ENCODE assay signal across 15 cellular contexts in genomic region chr5:141510160-141510559, GRCh38. TPM values are rescaled to one million over a fixed set of nuclear protein-coding genes. Genes with fewer than 3 reads are reported as not detected.
DNase-seq lines count a peak whose midpoint lies in the region; ATAC-seq and TF ChIP-seq lines count a peak whose summit lies in the region.
"Had no signal": no experiment of that assay in that cellular context is flagged by ENCODE, and none has a peak within 500 bp of the region (broad histone marks: within the 10 kb centered on the region; RNA-seq: fewer than 3 reads in every experiment).

No MANE protein-coding gene starts in this region.

- BruUV-seq in OCI-LY7 (replicated peaks; lab: Mats Ljungman, UMichigan): no TSS peak

- H3K9me3 ChIP-seq in BLaER1: no peaks in the 10 kb centered on the region
- H3K9me3 ChIP-seq in OCI-LY7 (ENCODE audit: low read length): no peaks in the 10 kb centered on the region
- H3K9me3 ChIP-seq in sigmoid colon: no peaks in the 10 kb centered on the region

- H3K27me3 ChIP-seq in BLaER1 (no peaks in the 10 kb centered on the region), dorsolateral prefrontal cortex (peaks cover 0 to 15% (median 0%) of the 10 kb centered on the region in 45 donors), sigmoid colon (no peaks in the 10 kb centered on the region)

- H3K4me1 ChIP-seq in BLaER1 (peaks cover 95% of the 10 kb centered on the region), OCI-LY7 (ENCODE audit: insufficient read depth, low read length, poor library complexity, severe bottlenecking) (peaks cover 100% of the 10 kb centered on the region), sigmoid colon (peaks cover 0 to 66% (median 56%) of the 10 kb centered on the region in 4 donors)

- peaks cover 15% of the 10 kb centered on the region; the same call in 1 of the 2 replicates for H3K79me2 ChIP-seq in OCI-LY7 (ENCODE audit: insufficient read depth, low read depth, low read length)

- H2AFZ ChIP-seq in OCI-LY7 (ENCODE audit: low read length): no peak overlapping the region

- H3K36me3 ChIP-seq in BLaER1: peaks cover 15% of the 10 kb centered on the region; the same call in 1 of the 2 replicates
- peaks cover 51% of the 10 kb centered on the region for H3K36me3 ChIP-seq in OCI-LY7 (ENCODE audit: insufficient read depth, low read length)
- peaks cover 0 to 32% (median 13%) of the 10 kb centered on the region in 4 donors for H3K36me3 ChIP-seq in sigmoid colon

- WGBS in sigmoid colon, 2 donors: 91 to 95% methylated on average over 9 of the region's 9 CpGs

- TF ChIP-seq CTCF in OCI-LY7 (conservative IDR thresholded peaks at IDR 0.05; ENCODE audit: low read length) (no peak), dorsolateral prefrontal cortex (IDR thresholded peaks at IDR 0.05 in 54 of 56, conservative IDR thresholded peaks at IDR 0.05 in 2 of 56; ENCODE audit: low read depth in 1 of 56, partially characterized antibody in 56 of 56) (no peak), sigmoid colon (IDR thresholded peaks at IDR 0.05) (no peak)

- POLR2A ChIA-PET in OCI-LY7 (lab: Charles Lee): interaction anchor here (0.8 to 17.7 kb wide), 8 partner anchors 16 to 1894 kb away, joined by 3 to 328 read pairs (median 3); partner anchors contain the start of genes PCDHGA12, PCDHGC3, PCDHGC4 and TAF7

- no peaks in the 10 kb centered on the region for H3K9me2 ChIP-seq in OCI-LY7 (ENCODE audit: insufficient read depth, low read length)

- H3K27ac ChIP-seq in BLaER1 (peak overlapping the region; percentile 99), OCI-LY7 (ENCODE audit: low read depth, low read length, poor library complexity, severe bottlenecking) (peak overlapping the region; percentile 99), dorsolateral prefrontal cortex (peak overlapping the region in 50 of 59 donors; percentile 21 to 99 (median 87)), sigmoid colon (peak overlapping the region; percentile 83 to 87 (median 86))

- DNase-seq in OCI-LY7 (ENCODE audit: low spot score) (peak; percentile 23), dorsolateral prefrontal cortex (no peak), sigmoid colon (no peak), GF-D8 (lab: John Stamatoyannopoulos, UW) (no peak), putamen (ENCODE audit: low spot score) (no peak)
- no peak for DNase-seq in stimulated activated CD4-positive, alpha-beta T cell treated with anti-CD3 and anti-CD28 coated beads, Interleukin-2, amount 100 ng/mL, for 48 hours
- DNase-seq: activated CD4-positive, alpha-beta T cell treated with anti-CD3 and anti-CD28 coated beads, Interleukin-2, amount 10 ng/mL, durations not matched to agents 7 days and 5 days; activated T-cell treated with anti-CD3 and anti-CD28 coated beads, Interleukin-2, amount 50 U/mL, for 72 hours; NCI-H1436 treated with DMSO at 0.1 percent for 48 hours; NCI-H524 treated with DMSO at 0.1 percent for 48 hours; stimulated activated naive CD4-positive, alpha-beta T cell had no signal

- intact Hi-C loops in OCI-LY7 (cut with micrococcal nuclease; ENCODE audit: unreplicated experiment): loop anchor here (10.0 kb wide), 1 partner anchor 105 kb away; the partner anchor contains the start of gene DIAPH1
- intact Hi-C loops in dorsolateral prefrontal cortex (cut with DNase I): loop anchor here in 1 of 2 donors (5.0 kb wide), 1 partner anchor 33 kb away; the partner anchor contains the start of gene PCDHGC3
- intact Hi-C loops in sigmoid colon (cut with DNase I): no loop called here

- H3K4me2 ChIP-seq in BLaER1: peak overlapping the region; percentile 98
- H3K4me2 ChIP-seq in OCI-LY7 (ENCODE audit: low read length): peak overlapping the region; percentile 94

- TF ChIP-seq EP300 in sigmoid colon (IDR thresholded peaks at IDR 0.05): no peak

- no peak for TF ChIP-seq POLR2A in sigmoid colon (IDR thresholded peaks at IDR 0.05)

- H3K4me3 ChIP-seq in BLaER1: peak overlapping the region; percentile 61
- peak overlapping the region; percentile 65 for H3K4me3 ChIP-seq in OCI-LY7 (ENCODE audit: low read depth, low read length, poor library complexity, severe bottlenecking)
- no peak overlapping the region for H3K4me3 ChIP-seq in dorsolateral prefrontal cortex
- no peak overlapping the region for H3K4me3 ChIP-seq in sigmoid colon

- CTCF ChIA-PET in OCI-LY7 (lab: Charles Lee; ENCODE audit: unreplicated experiment): interaction anchor here (0.9 to 9.6 kb wide), 5 partner anchors 16 to 41 kb away, joined by 3 to 138 read pairs (median 4); partner anchors contain the start of gene PCDHGC3

- H4K20me1 ChIP-seq in BLaER1 (no peaks in the 10 kb centered on the region), OCI-LY7 (ENCODE audit: insufficient read depth, low read length) (no peaks in the 10 kb centered on the region)

- peak overlapping the region; percentile 91 for H3K9ac ChIP-seq in BLaER1

- ATAC-seq in GM21447 (IDR thresholded peaks at IDR 0.05; ENCODE audit: unreplicated experiment): no peak
- ATAC-seq: activated T-cell treated with anti-CD3 and anti-CD28 coated beads, Interleukin-2, amount 50 U/mL, for 72 hours; Panc1 had no signal

RNA-seq across cellular contexts. Expression of gene PCDHGC5, which starts 21.3 kb away (rescaled TPM):
- 3.0 and 4.4 TPM in 2 replicates for total RNA-seq in OCI-LY7 (2014; rRNA removed; shearing (Covaris generic))
- total RNA-seq in OCI-LY7 (2022): 5.0 and 5.4 TPM in 2 replicates
- 10 to 100 TPM; 21.8 to 82.1 (median 50.7) TPM for total RNA-seq in dorsolateral prefrontal cortex
- total RNA-seq in sigmoid colon: 1 to 10 TPM; 1.1 to 5.6 (median 3.6) TPM
- polyA plus RNA-seq in sigmoid colon: under 1 TPM in 2 of 3 donors, not detected in 1; 0.26 to 0.60 TPM
- total RNA-seq: activated CD4-positive, alpha-beta T cell treated with anti-CD3 and anti-CD28 coated beads, Interleukin-2, amount 10 ng/mL, durations not matched to agents 7 days and 5 days; activated T-cell treated with anti-CD3 and anti-CD28 coated beads, Interleukin-2, amount 50 U/mL, for 72 hours; T-helper 2 cell treated with Interferon-gamma antibody and Interleukin-4, amounts not matched to agents 100 ng/mL and 5 ng/mL, for 36 hours had no signal

RNA-seq across cellular contexts. Expression of gene PCDHGC4, which starts 25.3 kb away (rescaled TPM):
- total RNA-seq in OCI-LY7 (2014; rRNA removed; shearing (Covaris generic)): 6.3 and 8.4 TPM in 2 replicates
- total RNA-seq in OCI-LY7 (2022) (6.4 and 7.0 TPM in 2 replicates), dorsolateral prefrontal cortex (10 to 100 TPM in 118 of 120 experiments, 1 to 10 TPM in 2; 9.0 to 35.3 (median 19.4) TPM), sigmoid colon (1 to 10 TPM; 2.5 to 8.6 (median 5.2) TPM)
- under 1 TPM in 1 of 3 donors, not detected in 2; 0.47 TPM for polyA plus RNA-seq in sigmoid colon
- total RNA-seq: activated CD4-positive, alpha-beta T cell treated with anti-CD3 and anti-CD28 coated beads, Interleukin-2, amount 10 ng/mL, durations not matched to agents 7 days and 5 days; activated T-cell treated with anti-CD3 and anti-CD28 coated beads, Interleukin-2, amount 50 U/mL, for 72 hours had no signal

RNA-seq across cellular contexts. Expression of gene PCDHGC3, which starts 34.4 kb away (rescaled TPM):
- 20.4 and 27.2 TPM in 2 replicates for total RNA-seq in OCI-LY7 (2014; rRNA removed; shearing (Covaris generic))
- total RNA-seq in OCI-LY7 (2022) (59.7 and 60.0 TPM in 2 replicates), dorsolateral prefrontal cortex (100 to 1,000 TPM in 119 of 120 experiments, 10 to 100 TPM in 1; 96.7 to 415 (median 161) TPM), sigmoid colon (10 to 100 TPM; 31.4 to 47.8 (median 39.4) TPM)
- polyA plus RNA-seq in sigmoid colon: 10 to 100 TPM in 2 of 3 donors, 1 to 10 TPM in 1; 5.1 to 24.1 (median 23.4) TPM
- total RNA-seq: activated CD4-positive, alpha-beta T cell treated with anti-CD3 and anti-CD28 coated beads, Interleukin-2, amount 10 ng/mL, durations not matched to agents 7 days and 5 days; activated T-cell treated with anti-CD3 and anti-CD28 coated beads, Interleukin-2, amount 50 U/mL, for 72 hours had no signal

Comparison
In these comparisons a context has a peak if more than half of its experiments do, and no peak if none do; other contexts are left out.
1. H3K4me3 ChIP-seq: peak in BLaER1 (single experiment) and OCI-LY7 (single experiment); none in dorsolateral prefrontal cortex (0 of 59) and sigmoid colon (0 of 4).
2. Peak in every context shown above with its lines, with median percentiles within 50 percentile points of each other: H3K27ac ChIP-seq.